Comparison of ENCODE assay signal across 1 cellular context in the genomic region with DNA sequence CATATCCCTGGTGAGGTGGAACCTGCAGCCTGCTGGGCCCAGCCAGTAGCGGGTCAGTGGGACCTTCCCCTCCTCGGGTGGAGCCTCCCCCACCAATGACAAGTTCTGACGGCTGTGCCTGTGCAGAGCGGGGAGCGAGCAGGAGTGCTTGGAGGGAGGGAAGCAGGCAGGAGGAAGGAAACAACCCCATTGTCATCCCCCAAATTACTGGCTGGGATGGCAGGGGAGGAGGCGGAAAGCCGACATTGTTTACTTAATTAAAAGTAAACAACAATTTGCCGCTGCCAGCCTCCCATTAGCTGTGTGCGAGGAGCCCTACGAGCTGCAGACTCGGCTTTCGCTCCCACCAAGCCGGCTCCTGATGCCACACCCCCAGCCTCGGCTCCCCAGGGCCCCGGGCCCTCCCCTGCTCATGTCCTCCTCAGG.
TF ChIP-seq lines count a peak whose summit lies in the region.

No MANE protein-coding gene starts in this region.

TF ChIP-seq in GM23338, 12 proteins besides CTCF, POLR2A, EP300 and RAD21:
- TF ChIP-seq, protein P1, sequence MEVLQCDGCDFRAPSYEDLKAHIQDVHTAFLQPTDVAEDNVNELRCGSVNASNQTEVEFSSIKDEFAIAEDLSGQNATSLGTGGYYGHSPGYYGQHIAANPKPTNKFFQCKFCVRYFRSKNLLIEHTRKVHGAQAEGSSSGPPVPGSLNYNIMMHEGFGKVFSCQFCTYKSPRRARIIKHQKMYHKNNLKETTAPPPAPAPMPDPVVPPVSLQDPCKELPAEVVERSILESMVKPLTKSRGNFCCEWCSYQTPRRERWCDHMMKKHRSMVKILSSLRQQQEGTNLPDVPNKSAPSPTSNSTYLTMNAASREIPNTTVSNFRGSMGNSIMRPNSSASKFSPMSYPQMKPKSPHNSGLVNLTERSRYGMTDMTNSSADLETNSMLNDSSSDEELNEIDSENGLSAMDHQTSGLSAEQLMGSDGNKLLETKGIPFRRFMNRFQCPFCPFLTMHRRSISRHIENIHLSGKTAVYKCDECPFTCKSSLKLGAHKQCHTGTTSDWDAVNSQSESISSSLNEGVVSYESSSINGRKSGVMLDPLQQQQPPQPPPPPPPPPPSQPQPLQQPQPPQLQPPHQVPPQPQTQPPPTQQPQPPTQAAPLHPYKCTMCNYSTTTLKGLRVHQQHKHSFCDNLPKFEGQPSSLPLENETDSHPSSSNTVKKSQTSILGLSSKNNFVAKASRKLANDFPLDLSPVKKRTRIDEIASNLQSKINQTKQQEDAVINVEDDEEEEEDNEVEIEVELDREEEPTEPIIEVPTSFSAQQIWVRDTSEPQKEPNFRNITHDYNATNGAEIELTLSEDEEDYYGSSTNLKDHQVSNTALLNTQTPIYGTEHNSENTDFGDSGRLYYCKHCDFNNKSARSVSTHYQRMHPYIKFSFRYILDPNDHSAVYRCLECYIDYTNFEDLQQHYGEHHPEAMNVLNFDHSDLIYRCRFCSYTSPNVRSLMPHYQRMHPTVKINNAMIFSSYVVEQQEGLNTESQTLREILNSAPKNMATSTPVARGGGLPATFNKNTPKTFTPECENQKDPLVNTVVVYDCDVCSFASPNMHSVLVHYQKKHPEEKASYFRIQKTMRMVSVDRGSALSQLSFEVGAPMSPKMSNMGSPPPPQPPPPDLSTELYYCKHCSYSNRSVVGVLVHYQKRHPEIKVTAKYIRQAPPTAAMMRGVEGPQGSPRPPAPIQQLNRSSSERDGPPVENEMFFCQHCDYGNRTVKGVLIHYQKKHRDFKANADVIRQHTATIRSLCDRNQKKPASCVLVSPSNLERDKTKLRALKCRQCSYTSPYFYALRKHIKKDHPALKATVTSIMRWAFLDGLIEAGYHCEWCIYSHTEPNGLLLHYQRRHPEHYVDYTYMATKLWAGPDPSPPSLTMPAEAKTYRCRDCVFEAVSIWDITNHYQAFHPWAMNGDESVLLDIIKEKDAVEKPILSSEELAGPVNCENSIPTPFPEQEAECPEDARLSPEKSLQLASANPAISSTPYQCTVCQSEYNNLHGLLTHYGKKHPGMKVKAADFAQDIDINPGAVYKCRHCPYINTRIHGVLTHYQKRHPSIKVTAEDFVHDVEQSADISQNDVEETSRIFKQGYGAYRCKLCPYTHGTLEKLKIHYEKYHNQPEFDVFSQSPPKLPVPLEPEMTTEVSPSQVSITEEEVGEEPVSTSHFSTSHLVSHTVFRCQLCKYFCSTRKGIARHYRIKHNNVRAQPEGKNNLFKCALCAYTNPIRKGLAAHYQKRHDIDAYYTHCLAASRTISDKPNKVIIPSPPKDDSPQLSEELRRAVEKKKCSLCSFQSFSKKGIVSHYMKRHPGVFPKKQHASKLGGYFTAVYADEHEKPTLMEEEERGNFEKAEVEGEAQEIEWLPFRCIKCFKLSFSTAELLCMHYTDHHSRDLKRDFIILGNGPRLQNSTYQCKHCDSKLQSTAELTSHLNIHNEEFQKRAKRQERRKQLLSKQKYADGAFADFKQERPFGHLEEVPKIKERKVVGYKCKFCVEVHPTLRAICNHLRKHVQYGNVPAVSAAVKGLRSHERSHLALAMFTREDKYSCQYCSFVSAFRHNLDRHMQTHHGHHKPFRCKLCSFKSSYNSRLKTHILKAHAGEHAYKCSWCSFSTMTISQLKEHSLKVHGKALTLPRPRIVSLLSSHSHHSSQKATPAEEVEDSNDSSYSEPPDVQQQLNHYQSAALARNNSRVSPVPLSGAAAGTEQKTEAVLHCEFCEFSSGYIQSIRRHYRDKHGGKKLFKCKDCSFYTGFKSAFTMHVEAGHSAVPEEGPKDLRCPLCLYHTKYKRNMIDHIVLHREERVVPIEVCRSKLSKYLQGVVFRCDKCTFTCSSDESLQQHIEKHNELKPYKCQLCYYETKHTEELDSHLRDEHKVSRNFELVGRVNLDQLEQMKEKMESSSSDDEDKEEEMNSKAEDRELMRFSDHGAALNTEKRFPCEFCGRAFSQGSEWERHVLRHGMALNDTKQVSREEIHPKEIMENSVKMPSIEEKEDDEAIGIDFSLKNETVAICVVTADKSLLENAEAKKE (CRISPR knock-in tag; IDR thresholded peaks at IDR 0.05): no peak
- TF ChIP-seq EZH2 (IDR thresholded peaks at IDR 0.05; ENCODE audit: low read depth, unreplicated experiment): peak; percentile 52
